Comparison of ENCODE assay signal across 19 cellular contexts in the genomic region with DNA sequence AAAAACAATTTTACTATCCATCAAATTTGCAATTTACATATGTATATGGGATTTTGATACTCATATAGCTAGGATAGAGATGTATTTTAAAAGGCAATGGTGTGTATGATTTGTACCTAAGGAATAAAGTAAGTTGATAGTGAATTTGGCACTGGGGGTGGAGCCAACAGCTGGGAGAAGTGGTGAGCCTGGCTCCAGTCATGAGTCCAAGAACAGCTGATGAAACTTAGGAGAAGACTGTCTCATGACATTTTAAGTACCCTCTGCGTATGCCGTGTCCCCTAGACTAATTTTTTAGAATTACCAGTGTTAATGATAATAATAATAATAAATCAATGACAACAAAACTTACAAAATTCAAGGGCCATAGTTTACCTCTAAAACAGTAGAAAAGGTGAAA.
"Had no signal": no experiment of that assay in that cellular context is flagged by ENCODE, and none has a peak within 500 bp of the region (broad histone marks: within the 10 kb centered on the region; RNA-seq: fewer than 3 reads in every experiment).

No MANE protein-coding gene starts in this region.

- H3K4me3 ChIP-seq: colonic mucosa, esophagus muscularis mucosa, heart right ventricle, left lung, lower lobe of right lung, mucosa of descending colon had no signal

- H3K4me1 ChIP-seq: colonic mucosa, foreskin keratinocyte, heart right ventricle, left lung, lower lobe of right lung had no signal

- H3K27ac ChIP-seq: colonic mucosa, esophagus muscularis mucosa, foreskin keratinocyte, heart right ventricle, left lung, lower lobe of right lung had no signal

- H3K4me1 Mint-ChIP-seq: mesothelial cell of epicardium, naive B cell had no signal

- H3K36me3 Mint-ChIP-seq: mesothelial cell of epicardium, naive B cell had no signal

- H3K27me3 ChIP-seq: colonic mucosa, esophagus muscularis mucosa, foreskin keratinocyte, heart right ventricle, left lung had no signal

- H3K36me3 ChIP-seq: colonic mucosa, esophagus muscularis mucosa, heart right ventricle, left lung, lower lobe of right lung had no signal

- DNase-seq: colonic mucosa; cortex of kidney; effector CD4-positive, alpha-beta T cell; effector memory CD4-positive, alpha-beta T cell; foreskin keratinocyte; glutamatergic neuron; head of caudate nucleus; heart right ventricle; hippocampal formation; left cardiac atrium; left lung; left ventricle myocardium superior; lower lobe of right lung; mesenchymal stem cell; mucosa of descending colon; naive B cell had no signal

- H3K4me3 Mint-ChIP-seq: dendritic cell treated with granulocyte-macrophage colony-stimulating factor and Interleukin-4, amounts not matched to agents 40 ng/mL and 50 ng/mL, for 4 days; mesothelial cell of epicardium; naive B cell had no signal

- H3K9me3 Mint-ChIP-seq: dendritic cell treated with granulocyte-macrophage colony-stimulating factor and Interleukin-4, amounts not matched to agents 40 ng/mL and 50 ng/mL, for 4 days had no signal

- H3K9me3 ChIP-seq: colonic mucosa, esophagus muscularis mucosa, heart right ventricle, left lung, lower lobe of right lung, mucosa of descending colon had no signal

- H3K27me3 Mint-ChIP-seq: dendritic cell treated with granulocyte-macrophage colony-stimulating factor and Interleukin-4, amounts not matched to agents 40 ng/mL and 50 ng/mL, for 4 days; naive B cell had no signal

- ATAC-seq: foreskin keratinocyte, heart right ventricle, left cardiac atrium, left lung, left ventricle myocardium superior, lower lobe of right lung, mucosa of descending colon had no signal

- H3K27ac Mint-ChIP-seq: dendritic cell treated with granulocyte-macrophage colony-stimulating factor and Interleukin-4, amounts not matched to agents 40 ng/mL and 50 ng/mL, for 4 days; mesothelial cell of epicardium; naive B cell had no signal
